In the genomic region with DNA sequence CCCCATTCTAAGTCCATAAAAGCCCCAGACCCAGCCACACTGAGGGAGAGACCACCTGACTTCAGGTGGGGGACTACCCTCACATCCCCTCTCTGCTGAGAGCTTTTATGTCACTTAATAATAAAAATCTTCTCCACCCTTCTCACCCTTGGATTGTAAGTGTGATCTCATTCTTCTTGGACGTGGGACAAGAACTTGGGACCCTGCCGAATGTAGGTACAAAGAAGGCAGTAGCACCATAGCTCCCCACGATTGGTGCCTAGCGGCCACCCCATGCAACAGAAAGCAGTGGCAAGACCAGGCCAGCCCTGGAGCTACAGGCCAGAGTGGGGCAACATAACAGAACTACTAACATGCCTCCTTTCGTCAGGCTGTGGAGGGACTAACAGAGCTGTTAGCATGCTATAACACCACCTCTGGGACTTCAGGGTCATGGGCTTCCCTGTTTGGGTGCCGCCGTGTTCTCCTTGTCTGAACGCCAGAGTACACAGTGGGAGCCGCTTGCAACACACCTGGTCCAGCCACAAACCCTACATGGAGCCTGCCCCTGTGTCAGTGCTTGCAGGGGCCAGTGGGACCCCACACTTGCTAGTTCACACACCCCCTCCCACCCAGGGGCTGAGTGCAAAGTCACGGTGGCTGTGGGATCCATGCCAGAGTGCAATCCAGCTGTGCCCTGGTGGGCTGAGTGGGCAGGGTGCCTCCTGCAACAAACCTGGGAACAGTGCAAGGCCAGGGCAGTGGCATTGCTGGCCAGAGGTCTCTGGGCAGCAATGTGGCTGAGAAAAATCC, we compare ENCODE assay signal across 1 cellular context.
TF ChIP-seq lines count a peak whose summit lies in the region.

No MANE protein-coding gene starts in this region.

TF ChIP-seq in HepG2, 621 proteins besides CTCF, POLR2A, EP300 and RAD21 (continued from another document):
- TF ChIP-seq, protein P1, sequence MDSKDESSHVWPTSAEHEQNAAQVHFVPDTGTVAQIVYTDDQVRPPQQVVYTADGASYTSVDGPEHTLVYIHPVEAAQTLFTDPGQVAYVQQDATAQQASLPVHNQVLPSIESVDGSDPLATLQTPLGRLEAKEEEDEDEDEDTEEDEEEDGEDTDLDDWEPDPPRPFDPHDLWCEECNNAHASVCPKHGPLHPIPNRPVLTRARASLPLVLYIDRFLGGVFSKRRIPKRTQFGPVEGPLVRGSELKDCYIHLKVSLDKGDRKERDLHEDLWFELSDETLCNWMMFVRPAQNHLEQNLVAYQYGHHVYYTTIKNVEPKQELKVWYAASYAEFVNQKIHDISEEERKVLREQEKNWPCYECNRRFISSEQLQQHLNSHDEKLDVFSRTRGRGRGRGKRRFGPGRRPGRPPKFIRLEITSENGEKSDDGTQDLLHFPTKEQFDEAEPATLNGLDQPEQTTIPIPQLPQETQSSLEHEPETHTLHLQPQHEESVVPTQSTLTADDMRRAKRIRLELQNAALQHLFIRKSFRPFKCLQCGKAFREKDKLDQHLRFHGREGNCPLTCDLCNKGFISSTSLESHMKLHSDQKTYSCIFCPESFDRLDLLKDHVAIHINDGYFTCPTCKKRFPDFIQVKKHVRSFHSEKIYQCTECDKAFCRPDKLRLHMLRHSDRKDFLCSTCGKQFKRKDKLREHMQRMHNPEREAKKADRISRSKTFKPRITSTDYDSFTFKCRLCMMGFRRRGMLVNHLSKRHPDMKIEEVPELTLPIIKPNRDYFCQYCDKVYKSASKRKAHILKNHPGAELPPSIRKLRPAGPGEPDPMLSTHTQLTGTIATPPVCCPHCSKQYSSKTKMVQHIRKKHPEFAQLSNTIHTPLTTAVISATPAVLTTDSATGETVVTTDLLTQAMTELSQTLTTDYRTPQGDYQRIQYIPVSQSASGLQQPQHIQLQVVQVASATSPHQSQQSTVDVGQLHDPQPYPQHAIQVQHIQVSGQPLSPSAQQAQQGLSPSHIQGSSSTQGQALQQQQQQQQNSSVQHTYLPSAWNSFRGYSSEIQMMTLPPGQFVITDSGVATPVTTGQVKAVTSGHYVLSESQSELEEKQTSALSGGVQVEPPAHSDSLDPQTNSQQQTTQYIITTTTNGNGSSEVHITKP (CRISPR knock-in tag; IDR thresholded peaks at IDR 0.05; ENCODE audit: low read depth) = peak; percentile 85
- TF ChIP-seq, protein P2, sequence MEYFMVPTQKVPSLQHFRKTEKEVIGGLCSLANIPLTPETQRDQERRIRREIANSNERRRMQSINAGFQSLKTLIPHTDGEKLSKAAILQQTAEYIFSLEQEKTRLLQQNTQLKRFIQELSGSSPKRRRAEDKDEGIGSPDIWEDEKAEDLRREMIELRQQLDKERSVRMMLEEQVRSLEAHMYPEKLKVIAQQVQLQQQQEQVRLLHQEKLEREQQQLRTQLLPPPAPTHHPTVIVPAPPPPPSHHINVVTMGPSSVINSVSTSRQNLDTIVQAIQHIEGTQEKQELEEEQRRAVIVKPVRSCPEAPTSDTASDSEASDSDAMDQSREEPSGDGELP (IDR thresholded peaks at IDR 0.05; ENCODE audit: borderline replicate concordance, low read depth) = 0 out of 2 replicates have a peak, but pooled peaks have one; percentile 30
- TF ChIP-seq ZBTB7B (CRISPR knock-in tag; IDR thresholded peaks at IDR 0.05) (peak; percentile 40; the same call in 1 of the 2 replicates), NFIC (IDR thresholded peaks at IDR 0.05; ENCODE audit: low read length) (no peak), ZNF883 (CRISPR knock-in tag; IDR thresholded peaks at IDR 0.05; ENCODE audit: not compliant biosample characterization) (peak; percentile 43), BRD4 (CRISPR knock-in tag; IDR thresholded peaks at IDR 0.05) (peak; percentile 50; the same call in 1 of the 2 replicates), ZC3H4 (CRISPR knock-in tag; IDR thresholded peaks at IDR 0.05; ENCODE audit: borderline replicate concordance) (no peak), HDAC1 (CRISPR knock-in tag; IDR thresholded peaks at IDR 0.05) (no peak), MTA1 (CRISPR knock-in tag; IDR thresholded peaks at IDR 0.05; ENCODE audit: borderline replicate concordance) (peak; percentile 82; the same call in 1 of the 2 replicates)
- TF ChIP-seq, protein P3, sequence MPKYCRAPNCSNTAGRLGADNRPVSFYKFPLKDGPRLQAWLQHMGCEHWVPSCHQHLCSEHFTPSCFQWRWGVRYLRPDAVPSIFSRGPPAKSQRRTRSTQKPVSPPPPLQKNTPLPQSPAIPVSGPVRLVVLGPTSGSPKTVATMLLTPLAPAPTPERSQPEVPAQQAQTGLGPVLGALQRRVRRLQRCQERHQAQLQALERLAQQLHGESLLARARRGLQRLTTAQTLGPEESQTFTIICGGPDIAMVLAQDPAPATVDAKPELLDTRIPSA (CRISPR knock-in tag; IDR thresholded peaks at IDR 0.05; ENCODE audit: borderline replicate concordance) = no peak
- TF ChIP-seq, protein P4, sequence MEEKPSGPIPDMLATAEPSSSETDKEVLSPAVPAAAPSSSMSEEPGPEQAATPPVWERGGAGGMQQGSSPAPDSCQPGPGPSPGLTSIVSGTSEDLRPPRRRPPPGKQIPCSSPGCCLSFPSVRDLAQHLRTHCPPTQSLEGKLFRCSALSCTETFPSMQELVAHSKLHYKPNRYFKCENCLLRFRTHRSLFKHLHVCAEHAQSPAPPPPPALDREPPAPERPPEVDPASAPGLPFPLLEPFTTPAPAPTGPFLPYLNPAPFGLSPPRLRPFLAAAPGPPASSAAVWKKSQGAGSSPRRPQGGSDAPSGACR (CRISPR knock-in tag; IDR thresholded peaks at IDR 0.05) = 0 out of 2 replicates have a peak, but pooled peaks have one; percentile 24
- TF ChIP-seq, protein P5, sequence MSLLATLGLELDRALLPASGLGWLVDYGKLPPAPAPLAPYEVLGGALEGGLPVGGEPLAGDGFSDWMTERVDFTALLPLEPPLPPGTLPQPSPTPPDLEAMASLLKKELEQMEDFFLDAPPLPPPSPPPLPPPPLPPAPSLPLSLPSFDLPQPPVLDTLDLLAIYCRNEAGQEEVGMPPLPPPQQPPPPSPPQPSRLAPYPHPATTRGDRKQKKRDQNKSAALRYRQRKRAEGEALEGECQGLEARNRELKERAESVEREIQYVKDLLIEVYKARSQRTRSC (CRISPR knock-in tag; IDR thresholded peaks at IDR 0.05; ENCODE audit: low read depth) = 0 out of 2 replicates have a peak, but pooled peaks have one; percentile 35
- TF ChIP-seq, protein P6, sequence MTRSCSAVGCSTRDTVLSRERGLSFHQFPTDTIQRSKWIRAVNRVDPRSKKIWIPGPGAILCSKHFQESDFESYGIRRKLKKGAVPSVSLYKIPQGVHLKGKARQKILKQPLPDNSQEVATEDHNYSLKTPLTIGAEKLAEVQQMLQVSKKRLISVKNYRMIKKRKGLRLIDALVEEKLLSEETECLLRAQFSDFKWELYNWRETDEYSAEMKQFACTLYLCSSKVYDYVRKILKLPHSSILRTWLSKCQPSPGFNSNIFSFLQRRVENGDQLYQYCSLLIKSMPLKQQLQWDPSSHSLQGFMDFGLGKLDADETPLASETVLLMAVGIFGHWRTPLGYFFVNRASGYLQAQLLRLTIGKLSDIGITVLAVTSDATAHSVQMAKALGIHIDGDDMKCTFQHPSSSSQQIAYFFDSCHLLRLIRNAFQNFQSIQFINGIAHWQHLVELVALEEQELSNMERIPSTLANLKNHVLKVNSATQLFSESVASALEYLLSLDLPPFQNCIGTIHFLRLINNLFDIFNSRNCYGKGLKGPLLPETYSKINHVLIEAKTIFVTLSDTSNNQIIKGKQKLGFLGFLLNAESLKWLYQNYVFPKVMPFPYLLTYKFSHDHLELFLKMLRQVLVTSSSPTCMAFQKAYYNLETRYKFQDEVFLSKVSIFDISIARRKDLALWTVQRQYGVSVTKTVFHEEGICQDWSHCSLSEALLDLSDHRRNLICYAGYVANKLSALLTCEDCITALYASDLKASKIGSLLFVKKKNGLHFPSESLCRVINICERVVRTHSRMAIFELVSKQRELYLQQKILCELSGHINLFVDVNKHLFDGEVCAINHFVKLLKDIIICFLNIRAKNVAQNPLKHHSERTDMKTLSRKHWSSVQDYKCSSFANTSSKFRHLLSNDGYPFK (CRISPR knock-in tag; IDR thresholded peaks at IDR 0.05; ENCODE audit: borderline replicate concordance) = peak; percentile 48; the same call in 1 of the 2 replicates
